Comparison of ENCODE assay signal across 25 cellular contexts in genomic region chr2:1186405-1186804, GRCh38.
"Had no signal": no experiment of that assay in that cellular context is flagged by ENCODE, and none has a peak within 500 bp of the region (broad histone marks: within the 10 kb centered on the region; RNA-seq: fewer than 3 reads in every experiment).

No MANE protein-coding gene starts in this region.

- DNase-seq: colonic mucosa; cortex of kidney; dermis blood vessel endothelial cell; dorsolateral prefrontal cortex; effector CD4-positive, alpha-beta T cell; effector CD8-positive, alpha-beta T cell; effector memory CD4-positive, alpha-beta T cell; effector memory CD8-positive, alpha-beta T cell; endodermal cell; erythroblast; esophagus squamous epithelium; foreskin fibroblast; foreskin keratinocyte; foreskin melanocyte; gastrocnemius medialis; glutamatergic neuron; head of caudate nucleus; heart left ventricle; heart right ventricle had no signal

- H3K27ac ChIP-seq: colonic mucosa, coronary artery, dorsolateral prefrontal cortex, epithelial cell of prostate, esophagus muscularis mucosa, esophagus squamous epithelium, foreskin keratinocyte, gastrocnemius medialis, gastroesophageal sphincter, heart left ventricle, heart right ventricle had no signal

- H3K4me1 ChIP-seq: colonic mucosa, esophagus squamous epithelium, foreskin keratinocyte, gastrocnemius medialis, gastroesophageal sphincter, heart left ventricle, heart right ventricle had no signal

- H3K4me1 Mint-ChIP-seq: endodermal cell had no signal

- H3K27me3 ChIP-seq: colonic mucosa, esophagus muscularis mucosa, esophagus squamous epithelium, foreskin keratinocyte, gastrocnemius medialis, gastroesophageal sphincter, heart left ventricle, heart right ventricle had no signal

- H3K36me3 ChIP-seq: colonic mucosa, esophagus muscularis mucosa, esophagus squamous epithelium, gastrocnemius medialis, gastroesophageal sphincter, heart left ventricle, heart right ventricle had no signal

- ATAC-seq: effector memory CD8-positive, alpha-beta T cell; esophagus mucosa; foreskin keratinocyte; gastrocnemius medialis; gastroesophageal sphincter; heart left ventricle; heart right ventricle had no signal

- H3K27me3 Mint-ChIP-seq: dendritic cell treated with granulocyte-macrophage colony-stimulating factor and Interleukin-4, amounts not matched to agents 40 ng/mL and 50 ng/mL, for 4 days; effector memory CD8-positive, alpha-beta T cell had no signal

- H3K4me3 ChIP-seq: colonic mucosa, coronary artery, dorsolateral prefrontal cortex, esophagus muscularis mucosa, esophagus squamous epithelium, gastrocnemius medialis, gastroesophageal sphincter, heart left ventricle, heart right ventricle had no signal

- H3K9me3 ChIP-seq: colonic mucosa, esophagus muscularis mucosa, esophagus squamous epithelium, gastrocnemius medialis, gastroesophageal sphincter had no signal

- H3K27ac Mint-ChIP-seq: dendritic cell treated with granulocyte-macrophage colony-stimulating factor and Interleukin-4, amounts not matched to agents 40 ng/mL and 50 ng/mL, for 4 days; effector memory CD8-positive, alpha-beta T cell; endodermal cell had no signal

- H3K4me3 Mint-ChIP-seq: dendritic cell treated with granulocyte-macrophage colony-stimulating factor and Interleukin-4, amounts not matched to agents 40 ng/mL and 50 ng/mL, for 4 days; effector memory CD8-positive, alpha-beta T cell; endodermal cell had no signal
